In the genomic region with DNA sequence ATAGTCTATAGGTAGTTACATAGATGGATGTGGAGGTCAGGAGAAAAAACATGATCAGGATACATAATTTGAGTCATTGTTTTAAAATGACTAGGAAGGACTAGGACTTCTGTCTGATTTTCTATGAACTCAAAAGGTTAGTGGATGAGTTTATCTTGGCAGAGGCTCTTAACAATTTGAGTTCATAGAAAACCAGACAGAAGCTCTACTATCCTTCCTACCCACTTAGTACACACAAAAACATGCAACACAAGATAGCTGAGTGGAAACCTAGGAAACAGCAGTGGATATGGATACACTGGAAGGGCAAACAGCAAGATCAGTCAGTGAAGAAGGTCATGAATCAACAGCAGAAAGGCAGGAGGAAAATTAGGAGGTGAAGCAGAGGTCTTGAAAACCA, we compare ENCODE assay signal across 22 cellular contexts.
"Had no signal": no experiment of that assay in that cellular context is flagged by ENCODE, and none has a peak within 500 bp of the region (broad histone marks: within the 10 kb centered on the region; RNA-seq: fewer than 3 reads in every experiment).

No MANE protein-coding gene starts in this region.

- H3K27ac Mint-ChIP-seq: activated CD4-positive, alpha-beta memory T cell treated with anti-CD3 and anti-CD28 coated beads, Interleukin-2, amount 10 ng/mL, durations not matched to agents 7 days and 5 days; activated CD8-positive, alpha-beta memory T cell treated with anti-CD3 and anti-CD28 coated beads, Interleukin-2, amount 10 ng/mL, durations not matched to agents 7 days and 5 days; activated naive CD4-positive, alpha-beta T cell treated with anti-CD3 and anti-CD28 coated beads, Interleukin-2, amount 10 ng/mL, durations not matched to agents 7 days and 5 days; mesothelial cell of epicardium; nephron; progenitor cell of endocrine pancreas; T-cell had no signal

- H3K27me3 ChIP-seq: ascending aorta, esophagus squamous epithelium, upper lobe of left lung had no signal

- H3K4me3 ChIP-seq: ascending aorta, esophagus squamous epithelium, lung, SK-N-MC, thoracic aorta, upper lobe of left lung had no signal

- H3K4me1 Mint-ChIP-seq: activated naive CD4-positive, alpha-beta T cell treated with anti-CD3 and anti-CD28 coated beads, Interleukin-2, amount 10 ng/mL, durations not matched to agents 7 days and 5 days; mesothelial cell of epicardium; nephron; T-cell had no signal

- H3K9me3 Mint-ChIP-seq: activated CD4-positive, alpha-beta memory T cell treated with anti-CD3 and anti-CD28 coated beads, Interleukin-2, amount 10 ng/mL, durations not matched to agents 7 days and 5 days; activated naive CD4-positive, alpha-beta T cell treated with anti-CD3 and anti-CD28 coated beads, Interleukin-2, amount 10 ng/mL, durations not matched to agents 7 days and 5 days; effector memory CD8-positive, alpha-beta T cell; nephron; T-cell; WTC11 had no signal

- ATAC-seq: activated CD8-positive, alpha-beta memory T cell treated with anti-CD3 and anti-CD28 coated beads, Interleukin-2, amount 10 ng/mL, durations not matched to agents 7 days and 5 days; effector memory CD8-positive, alpha-beta T cell; left lobe of liver; T-cell; WTC11 had no signal

- H3K27me3 Mint-ChIP-seq: activated CD4-positive, alpha-beta memory T cell treated with anti-CD3 and anti-CD28 coated beads, Interleukin-2, amount 10 ng/mL, durations not matched to agents 7 days and 5 days; activated CD8-positive, alpha-beta memory T cell treated with anti-CD3 and anti-CD28 coated beads, Interleukin-2, amount 10 ng/mL, durations not matched to agents 7 days and 5 days; activated naive CD4-positive, alpha-beta T cell treated with anti-CD3 and anti-CD28 coated beads, Interleukin-2, amount 10 ng/mL, durations not matched to agents 7 days and 5 days; effector memory CD8-positive, alpha-beta T cell; progenitor cell of endocrine pancreas; T-cell had no signal

- FAIRE-seq: kidney, small intestine had no signal

- H3K4me1 ChIP-seq: ascending aorta, esophagus squamous epithelium, upper lobe of left lung had no signal

- H3K27ac ChIP-seq: ascending aorta, esophagus squamous epithelium, SK-N-MC, thoracic aorta, upper lobe of left lung had no signal

- DNase-seq: activated CD4-positive, alpha-beta memory T cell treated with anti-CD3 and anti-CD28 coated beads, Interleukin-2, amount 10 ng/mL, durations not matched to agents 7 days and 5 days; activated CD4-positive, alpha-beta T cell treated with anti-CD3 and anti-CD28 coated beads for 4 hours; activated CD8-positive, alpha-beta memory T cell treated with anti-CD3 and anti-CD28 coated beads, Interleukin-2, amount 10 ng/mL, durations not matched to agents 7 days and 5 days; activated naive CD4-positive, alpha-beta T cell treated with anti-CD3 and anti-CD28 coated beads, Interleukin-2, amount 10 ng/mL, durations not matched to agents 7 days and 5 days; effector memory CD8-positive, alpha-beta T cell; esophagus squamous epithelium; kidney; occipital lobe; small intestine; stimulated activated CD4-positive, alpha-beta T cell treated with anti-CD3 and anti-CD28 coated beads, Interleukin-15, amount 100 ng/mL, for 24 hours; stimulated activated CD4-positive, alpha-beta T cell treated with anti-CD3 and anti-CD28 coated beads, Interleukin-2, amount 100 ng/mL, for 48 hours; T-cell; upper lobe of left lung had no signal

- H3K36me3 Mint-ChIP-seq: WTC11 had no signal

- H3K9me3 ChIP-seq: ascending aorta, esophagus squamous epithelium, thoracic aorta, upper lobe of left lung had no signal

- H3K4me3 Mint-ChIP-seq: activated CD4-positive, alpha-beta memory T cell treated with anti-CD3 and anti-CD28 coated beads, Interleukin-2, amount 10 ng/mL, durations not matched to agents 7 days and 5 days; activated CD8-positive, alpha-beta memory T cell treated with anti-CD3 and anti-CD28 coated beads, Interleukin-2, amount 10 ng/mL, durations not matched to agents 7 days and 5 days; activated naive CD4-positive, alpha-beta T cell treated with anti-CD3 and anti-CD28 coated beads, Interleukin-2, amount 10 ng/mL, durations not matched to agents 7 days and 5 days; effector memory CD8-positive, alpha-beta T cell; mesothelial cell of epicardium; nephron; T-cell; WTC11 had no signal
